Comparison of ENCODE assay signal across 16 cellular contexts in genomic region chr1:218262259-218262658, GRCh38. TPM values are rescaled to one million over a fixed set of nuclear protein-coding genes. Genes with fewer than 3 reads are reported as not detected.
A peak's percentile ranks its signal among the peaks of the same experiment; 100 is the strongest.
DNase-seq lines count a peak whose midpoint lies in the region; ATAC-seq, FAIRE-seq and TF ChIP-seq lines count a peak whose summit lies in the region.
"Had no signal": no experiment of that assay in that cellular context is flagged by ENCODE, and none has a peak within 500 bp of the region (broad histone marks: within the 10 kb centered on the region; RNA-seq: fewer than 3 reads in every experiment).

No MANE protein-coding gene starts in this region.

- no peaks in the 10 kb centered on the region for H3K27me3 ChIP-seq in HCT116 (ENCODE audit: insufficient read depth, low read length)

- H3K27ac ChIP-seq in A549: no peak overlapping the region
- H3K27ac ChIP-seq in HCT116 (ENCODE audit: low read depth, low read length): no peak overlapping the region
- H3K27ac ChIP-seq: C4-2B, GM23248 had no signal

- FAIRE-seq in A549 (lab: Jason Lieb, UNC): no peak
- FAIRE-seq: A204.1, GM12891, HTR-8/SVneo had no signal

- H4K20me1 ChIP-seq in HCT116 (ENCODE audit: insufficient read depth): no peaks in the 10 kb centered on the region

- H3K27me3 Mint-ChIP-seq in activated naive CD8-positive, alpha-beta T cell treated with anti-CD3 and anti-CD28 coated beads, Interleukin-2, amount 50 U/mL, for 24 hours: peaks cover 22% of the 10 kb centered on the region
- peaks cover 26% of the 10 kb centered on the region for H3K27me3 Mint-ChIP-seq in activated naive CD8-positive, alpha-beta T cell treated with anti-CD3 and anti-CD28 coated beads for 36 hours

- no peaks in the 10 kb centered on the region for H3K79me2 ChIP-seq in HCT116 (ENCODE audit: insufficient read depth, low read length)

- no peak for TF ChIP-seq EP300 in A549 (IDR thresholded peaks at IDR 0.05)

- no peaks in the 10 kb centered on the region for H3K36me3 ChIP-seq in HCT116 (ENCODE audit: control insufficient read depth in 1 of 2, insufficient read depth in 2 of 2, low read length in 2 of 2)
- H3K36me3 ChIP-seq: BE2C had no signal

- no peak overlapping the region for H3K4me3 Mint-ChIP-seq in activated naive CD8-positive, alpha-beta T cell treated with anti-CD3 and anti-CD28 coated beads, Interleukin-2, amount 50 U/mL, for 24 hours
- H3K4me3 Mint-ChIP-seq in activated naive CD8-positive, alpha-beta T cell treated with anti-CD3 and anti-CD28 coated beads for 36 hours: no peak overlapping the region
- H3K4me3 Mint-ChIP-seq: CD4-positive, alpha-beta memory T cell had no signal

- no peak for ATAC-seq in A549
- ATAC-seq in HCT116: no peak
- no peak for ATAC-seq in activated naive CD8-positive, alpha-beta T cell treated with anti-CD3 and anti-CD28 coated beads, Interleukin-2, amount 50 U/mL, for 24 hours

- no peak for TF ChIP-seq CTCF in A549 (IDR thresholded peaks at IDR 0.05)
- no peak for TF ChIP-seq CTCF in HCT116 (IDR thresholded peaks at IDR 0.05 in 2 of 3, conservative IDR thresholded peaks at IDR 0.05 in 1 of 3; ENCODE audit: borderline replicate concordance in 1 of 3, insufficient read depth in 1 of 3, low read depth in 2 of 3, low read length in 2 of 3)
- TF ChIP-seq CTCF in choroid plexus epithelial cell (conservative IDR thresholded peaks at IDR 0.05; ENCODE audit: low read depth, low read length): no peak

- H3K4me3 ChIP-seq in A549 (no peak overlapping the region), HCT116 (replicated peaks in 1 of 2; ENCODE audit: low read depth in 1 of 2, low read length in 2 of 2) (no peak overlapping the region), choroid plexus epithelial cell (ENCODE audit: low read depth, low read length) (no peak overlapping the region)
- H3K4me3 ChIP-seq: GM23248 had no signal

- H3K9me3 ChIP-seq in A549 (0 out of 3 replicates have a peak, but pooled peaks cover 3% of the 10 kb centered on the region), HCT116 (ENCODE audit: control insufficient read depth in 1 of 2, insufficient read depth in 1 of 2, low read depth in 1 of 2, low read length in 2 of 2) (no peaks in the 10 kb centered on the region)
- H3K9me3 ChIP-seq: BE2C had no signal

- H3K9me3 Mint-ChIP-seq in activated naive CD8-positive, alpha-beta T cell treated with anti-CD3 and anti-CD28 coated beads, Interleukin-2, amount 50 U/mL, for 24 hours: peaks cover 4% of the 10 kb centered on the region
- H3K9me3 Mint-ChIP-seq in activated naive CD8-positive, alpha-beta T cell treated with anti-CD3 and anti-CD28 coated beads for 36 hours: no peaks in the 10 kb centered on the region

- 13% methylated on average over 2 of the region's 2 CpGs for WGBS in A549 (ENCODE audit: missing lambda C conversion rate)

- RAD21 ChIA-PET in HCT116 (lab: Charles Lee; ENCODE audit: low non-redundant PET in 1 of 2, low total read pairs in 2 of 2, uncharacterized antibody in 2 of 2, unreplicated experiment in 2 of 2): no interaction called here

- H3K4me2 ChIP-seq in A549: no peak overlapping the region
- no peak overlapping the region for H3K4me2 ChIP-seq in HCT116 (ENCODE audit: low read length)

- DNase-seq in A549 (ENCODE audit: low read depth in 1 of 2, low spot score in 1 of 2) (no peak), HCT116 (ENCODE audit: low read depth, low spot score) (no peak), choroid plexus epithelial cell (ENCODE audit: low read depth) (peak; percentile 5), NCI-H2196 treated with DMSO at 0.1 percent for 48 hours (lab: John Stamatoyannopoulos, UW; ENCODE audit: unreplicated experiment) (no peak)
- no peak for DNase-seq in activated naive CD8-positive, alpha-beta T cell treated with anti-CD3 and anti-CD28 coated beads, Interleukin-2, amount 50 U/mL, for 24 hours
- DNase-seq in activated naive CD8-positive, alpha-beta T cell treated with anti-CD3 and anti-CD28 coated beads for 36 hours: no peak
- DNase-seq: BE2C; CD4-positive, alpha-beta memory T cell; DMS79; GM23248; H7 had no signal

- no peak overlapping the region for H3K27ac Mint-ChIP-seq in activated naive CD8-positive, alpha-beta T cell treated with anti-CD3 and anti-CD28 coated beads, Interleukin-2, amount 50 U/mL, for 24 hours
- no peak overlapping the region for H3K27ac Mint-ChIP-seq in activated naive CD8-positive, alpha-beta T cell treated with anti-CD3 and anti-CD28 coated beads for 36 hours
- H3K27ac Mint-ChIP-seq: CD4-positive, alpha-beta memory T cell had no signal

- H3K36me3 Mint-ChIP-seq in activated naive CD8-positive, alpha-beta T cell treated with anti-CD3 and anti-CD28 coated beads, Interleukin-2, amount 50 U/mL, for 24 hours (ENCODE audit: low read depth): no peaks in the 10 kb centered on the region
- no peaks in the 10 kb centered on the region for H3K36me3 Mint-ChIP-seq in activated naive CD8-positive, alpha-beta T cell treated with anti-CD3 and anti-CD28 coated beads for 36 hours
- H3K36me3 Mint-ChIP-seq: CD4-positive, alpha-beta memory T cell had no signal

- no peak for TF ChIP-seq RAD21 in A549 (conservative IDR thresholded peaks at IDR 0.05 in 1 of 2, IDR thresholded peaks at IDR 0.05 in 1 of 2)
- no peak for TF ChIP-seq RAD21 in HCT116 (IDR thresholded peaks at IDR 0.05; ENCODE audit: low read depth)

- CTCF ChIA-PET in A549 (lab: Yijun Ruan, JAX) (interaction anchor here (1.0 to 2.0 kb wide), 3 partner anchors 11 to 1399 kb away, joined by 3 to 5 read pairs (median 4); no protein-coding TSS in a partner anchor), HCT116 (lab: Charles Lee) (no interaction called here)

- TF ChIP-seq POLR2A in A549 (IDR thresholded peaks at IDR 0.05; ENCODE audit: low read length): no peak
- TF ChIP-seq POLR2A in HCT116 (IDR thresholded peaks at IDR 0.05; ENCODE audit: borderline replicate concordance, extremely low read depth, insufficient read depth, insufficient read length): no peak

- H3K4me1 ChIP-seq in A549 (no peaks in the 10 kb centered on the region), HCT116 (ENCODE audit: control insufficient read depth in 1 of 2, insufficient read depth in 2 of 2, low read length in 2 of 2) (no peaks in the 10 kb centered on the region)
- H3K4me1 ChIP-seq: BE2C had no signal

- POLR2A ChIA-PET in A549 (lab: Yijun Ruan, JAX): no interaction called here
- POLR2A ChIA-PET in HCT116 (lab: Charles Lee): no interaction called here

- H3K4me1 Mint-ChIP-seq in activated naive CD8-positive, alpha-beta T cell treated with anti-CD3 and anti-CD28 coated beads, Interleukin-2, amount 50 U/mL, for 24 hours: no peaks in the 10 kb centered on the region
- H3K4me1 Mint-ChIP-seq in activated naive CD8-positive, alpha-beta T cell treated with anti-CD3 and anti-CD28 coated beads for 36 hours: no peaks in the 10 kb centered on the region
- H3K4me1 Mint-ChIP-seq: CD4-positive, alpha-beta memory T cell had no signal

- no peak overlapping the region for H3K9ac ChIP-seq in HCT116 (ENCODE audit: low read length)
- H3K9ac ChIP-seq: GM23248 had no signal

- H3K9me2 ChIP-seq in HCT116 (ENCODE audit: insufficient read depth): no peaks in the 10 kb centered on the region

- no TSS peak for BruUV-seq in HCT116 (replicated peaks; lab: Mats Ljungman, UMichigan)

- no peak overlapping the region for H2AFZ ChIP-seq in HCT116 (ENCODE audit: low read depth, low read length, poor library complexity, severe bottlenecking)
- H2AFZ ChIP-seq: GM23248 had no signal

- intact Hi-C loops in HCT116 (cut with micrococcal nuclease): no loop called here

TF ChIP-seq in A549, 52 proteins besides CTCF, POLR2A, EP300 and RAD21 (continues in another document):
- no peak for TF ChIP-seq HDAC2 (IDR thresholded peaks at IDR 0.05)

TF ChIP-seq in HCT116, 20 proteins besides CTCF, POLR2A, EP300 and RAD21 (continues in another document):
- TF ChIP-seq TCF7L2 (IDR thresholded peaks at IDR 0.05; ENCODE audit: borderline replicate concordance, extremely low read depth, insufficient read depth, insufficient read length): no peak

TF ChIP-seq in PFSK-1, 5 proteins besides CTCF, POLR2A, EP300 and RAD21 (continues in another document):
- no peak for TF ChIP-seq TAF1 (IDR thresholded peaks at IDR 0.05; ENCODE audit: borderline replicate concordance, insufficient read depth, low read length)
- peak; percentile 71 to 89 for TF ChIP-seq REST (IDR thresholded peaks at IDR 0.05; ENCODE audit: insufficient read depth in 1 of 2, low read depth in 2 of 2, low read length in 2 of 2)
- TF ChIP-seq SIN3A (IDR thresholded peaks at IDR 0.05; ENCODE audit: borderline replicate concordance, insufficient read depth, low read length): no peak

RNA-seq across cellular contexts. Expression of gene RRP15, which starts 22.8 kb away (rescaled TPM):
- polyA plus RNA-seq in A549 (2011; rRNA removed): 6.9 and 19.5 TPM in 2 replicates
- polyA plus RNA-seq in A549 (2012; cell fraction: cytosol; rRNA removed): 1.7 and 2.4 TPM in 2 replicates
- polyA plus RNA-seq in A549 (2012; cell fraction: nucleus; rRNA removed): 0.95 and 1.8 TPM in 2 replicates
- 15.6 to 20.6 TPM (median 16.1 TPM) in 3 replicates for polyA plus RNA-seq in A549 (2017; fragmentation: RNase III; extraction: RNeasy Plus Mini Kit Qiagen cat#74134 plus additional on column Dnase treatment)
- polyA minus RNA-seq in A549 (2011; rRNA and poly(A)+ RNA removed): 5.8 and 6.6 TPM in 2 replicates
- total RNA-seq in HCT116 (2021; ENCODE audit: unreplicated experiment): 25.5 TPM
- 4.1 and 5.7 TPM in 2 replicates for polyA plus RNA-seq in HCT116 (2012)
- polyA plus RNA-seq in PFSK-1 (2012; ENCODE audit: insufficient read length, low read depth): 7.9 TPM
- 10 to 100 TPM; 41.3 to 50.5 TPM for total RNA-seq in activated naive CD8-positive, alpha-beta T cell treated with anti-CD3 and anti-CD28 coated beads for 36 hours

Comparison
In these comparisons a context has a peak if more than half of its experiments do, and no peak if none do; other contexts are left out.
1. Of the 6 proteins assayed by ChIP-seq in both A549 and HCT116: peak only in A549: none; only in HCT116: none; in both: REST; in neither: 5.